27 cellular contexts compared by ENCODE assay signal in genomic region chr18:39600894-39601293, GRCh38.
"Had no signal": no experiment of that assay in that cellular context is flagged by ENCODE, and none has a peak within 500 bp of the region (broad histone marks: within the 10 kb centered on the region; RNA-seq: fewer than 3 reads in every experiment).

No MANE protein-coding gene starts in this region.

- H3K4me3 ChIP-seq: colonic mucosa, gastroesophageal sphincter, left ventricle myocardium inferior, lower lobe of right lung, pancreas, prostate gland, skin epidermis, stomach, thoracic aorta, transverse colon had no signal

- DNase-seq: cerebellar nuclear complex; colonic mucosa; effector CD4-positive, alpha-beta T cell; endodermal cell; erythroblast; foreskin fibroblast; glutamatergic neuron; kidney; left cardiac atrium; left ventricle myocardium inferior; lower lobe of right lung; midbrain; naive B cell; occipital lobe; pancreas; retina; stimulated activated CD4-positive, alpha-beta T cell treated with anti-CD3 and anti-CD28 coated beads, Interleukin-2, amount 100 ng/mL, for 24 hours; stimulated activated CD4-positive, alpha-beta T cell treated with anti-CD3 and anti-CD28 coated beads, Interleukin-4, amount 100 ng/mL, for 4 hours; stimulated activated naive B cell treated with anti-CD40 and anti-IgM and Interleukin-4, amounts not matched to agents 10 μg/mL and 1 μg/mL and 100 μg/mL, for 72 hours; stomach; substantia nigra; transverse colon had no signal

- ATAC-seq: gastroesophageal sphincter; left cardiac atrium; lower lobe of right lung; pancreas; sciatic nerve; stimulated activated naive B cell treated with anti-CD40 and anti-IgM and Interleukin-4, amounts not matched to agents 10 μg/mL and 1 μg/mL and 100 μg/mL, for 72 hours had no signal
